Comparison of ENCODE assay signal across 10 cellular contexts in genomic region chr2:164991631-164992454, GRCh38. TPM values are rescaled to one million over a fixed set of nuclear protein-coding genes. Genes with fewer than 3 reads are reported as not detected.
A peak's percentile ranks its signal among the peaks of the same experiment; 100 is the strongest.
DNase-seq lines count a peak whose midpoint lies in the region; ATAC-seq, FAIRE-seq and TF ChIP-seq lines count a peak whose summit lies in the region.
"Not testable (repeated sequence)": the region's sequence is repeated elsewhere in the genome, so short reads cannot be mapped to it uniquely, and the experiment has no call there.
"Had no signal": no experiment of that assay in that cellular context is flagged by ENCODE, and none has a peak within 500 bp of the region (broad histone marks: within the 10 kb centered on the region; RNA-seq: fewer than 3 reads in every experiment).

No MANE protein-coding gene starts in this region.

- H3K4me1 ChIP-seq in muscle layer of colon (ENCODE audit: insufficient read depth, low read length) (peaks cover 15% of the 10 kb centered on the region), tibial artery (peaks cover 0 to 47% (median 20%) of the 10 kb centered on the region in 4 donors)

- not testable (repeated sequence) for H3K9me3 ChIP-seq in MG63; muscle layer of colon (ENCODE audit: low read length); tibial artery

- H3K27me3 Mint-ChIP-seq in activated naive CD8-positive, alpha-beta T cell treated with anti-CD3 and anti-CD28 coated beads, Interleukin-2, amount 50 U/mL, for 24 hours = not testable (repeated sequence)

- not testable (repeated sequence) for TF ChIP-seq POLR2A in GM12891 (IDR thresholded peaks at IDR 0.05; ENCODE audit: low read depth, low read length)

- not testable (repeated sequence) for H3K36me3 ChIP-seq in MG63; muscle layer of colon (ENCODE audit: insufficient read depth, low read length); tibial artery

- ATAC-seq in GM21390 (IDR thresholded peaks at IDR 0.05; ENCODE audit: unreplicated experiment) (peak; percentile 92), HG02981 (IDR thresholded peaks at IDR 0.05; ENCODE audit: unreplicated experiment) (peak; percentile 65)
- peak; percentile 12 for ATAC-seq in activated naive CD8-positive, alpha-beta T cell treated with anti-CD3 and anti-CD28 coated beads, Interleukin-2, amount 50 U/mL, for 24 hours

- peak; percentile 33 for FAIRE-seq in GM12891 (lab: Jason Lieb, UNC)

- TF ChIP-seq CTCF in fibroblast of the aortic adventitia (IDR thresholded peaks at IDR 0.05; ENCODE audit: insufficient read depth, low read length); tibial artery (IDR thresholded peaks at IDR 0.05): not testable (repeated sequence)

- H3K27ac ChIP-seq in muscle layer of colon (ENCODE audit: low read depth, low read length) (peak overlapping the region; percentile 52), tibial artery (peak overlapping the region; percentile 65 to 70)

- not testable (repeated sequence) for H3K9me3 Mint-ChIP-seq in activated naive CD8-positive, alpha-beta T cell treated with anti-CD3 and anti-CD28 coated beads, Interleukin-2, amount 50 U/mL, for 24 hours

- H3K27ac Mint-ChIP-seq in activated naive CD8-positive, alpha-beta T cell treated with anti-CD3 and anti-CD28 coated beads, Interleukin-2, amount 50 U/mL, for 24 hours = not testable (repeated sequence)

- H3K4me3 Mint-ChIP-seq in activated naive CD8-positive, alpha-beta T cell treated with anti-CD3 and anti-CD28 coated beads, Interleukin-2, amount 50 U/mL, for 24 hours = not testable (repeated sequence)

- H3K4me1 Mint-ChIP-seq in activated naive CD8-positive, alpha-beta T cell treated with anti-CD3 and anti-CD28 coated beads, Interleukin-2, amount 50 U/mL, for 24 hours = peaks cover 21% of the 10 kb centered on the region

- not testable (repeated sequence) for H3K9ac ChIP-seq in muscle layer of colon (ENCODE audit: low read length)

- H3K27me3 ChIP-seq in MG63; muscle layer of colon (ENCODE audit: control insufficient read depth in 1 of 2, insufficient read depth in 2 of 2, low read length in 2 of 2); tibial artery: not testable (repeated sequence)

- not testable (repeated sequence) for H3K36me3 Mint-ChIP-seq in activated naive CD8-positive, alpha-beta T cell treated with anti-CD3 and anti-CD28 coated beads, Interleukin-2, amount 50 U/mL, for 24 hours (ENCODE audit: low read depth)

- DNase-seq in GM12891 (ENCODE audit: insufficient read length, low spot score); activated naive CD8-positive, alpha-beta T cell treated with anti-CD3 and anti-CD28 coated beads, Interleukin-2, amount 50 U/mL, for 24 hours; tibial artery: not testable (repeated sequence)
- DNase-seq in MG63 (peak; percentile 39), fibroblast of the aortic adventitia (ENCODE audit: low read depth) (peak; percentile 61)

- intact Hi-C loops in tibial artery (cut with DNase I; ENCODE audit: low total_unique reads) = not testable (repeated sequence)

- not testable (repeated sequence) for H3K4me3 ChIP-seq in MG63; fibroblast of the aortic adventitia (ENCODE audit: low read depth, low read length); muscle layer of colon (ENCODE audit: low read depth in 1 of 2, low read length in 2 of 2); tibial artery

RNA-seq across cellular contexts. Expression of gene SLC38A11, which starts 36.5 kb away (rescaled TPM):
- polyA plus RNA-seq in GM12891 (2012; ENCODE audit: low read depth, missing spikeins) = not detected
- total RNA-seq in MG63 (2014; rRNA removed; shearing (Covaris generic); ENCODE audit: low replicate concordance) = not detected in 2 replicates
- 0.45 TPM in 1 of 2 replicates, not detected in the other for total RNA-seq in fibroblast of the aortic adventitia (ENCODE audit: low replicate concordance)
- total RNA-seq: CD8-positive, alpha-beta memory T cell; pulmonary artery endothelial cell had no signal
- polyA plus RNA-seq: CD8-positive, alpha-beta memory T cell had no signal

Comparison
In these comparisons a context has a peak if more than half of its experiments do, and no peak if none do; other contexts are left out.
1. ATAC-seq: peak in every context shown above with its lines; median percentile 92 in GM21390; 65 in HG02981; 12 in activated naive CD8-positive, alpha-beta T cell treated with anti-CD3 and anti-CD28 coated beads, Interleukin-2, amount 50 U/mL, for 24 hours.